ENCODE assay signal across 20 cellular contexts in genomic region chr13:43191561-43191960, GRCh38.
"Had no signal": no experiment of that assay in that cellular context is flagged by ENCODE, and none has a peak within 500 bp of the region (broad histone marks: within the 10 kb centered on the region; RNA-seq: fewer than 3 reads in every experiment).

No MANE protein-coding gene starts in this region.

- H3K4me3 ChIP-seq: esophagus muscularis mucosa, heart right ventricle, lower lobe of right lung, right atrium auricular region, sigmoid colon, stomach, tibial artery had no signal

- H3K9me3 ChIP-seq: esophagus muscularis mucosa, heart right ventricle, lower lobe of right lung, neutrophil, right atrium auricular region, sigmoid colon, stomach, tibial artery had no signal

- H3K27ac ChIP-seq: esophagus muscularis mucosa, foreskin keratinocyte, heart right ventricle, lower lobe of right lung, neutrophil, parathyroid adenoma, right atrium auricular region, sigmoid colon, stomach, tibial artery had no signal

- DNase-seq: effector CD8-positive, alpha-beta T cell; endodermal cell; foreskin keratinocyte; glutamatergic neuron; heart right ventricle; hippocampal formation; immature natural killer cell; left ventricle myocardium superior; lower lobe of right lung; naive B cell; sigmoid colon; stimulated activated CD4-positive, alpha-beta T cell treated with anti-CD3 and anti-CD28 coated beads, Interleukin-2, amount 100 ng/mL, for 24 hours; stimulated activated CD4-positive, alpha-beta T cell treated with anti-CD3 and anti-CD28 coated beads, Interleukin-4, amount 100 ng/mL, for 24 hours; stimulated activated naive CD4-positive, alpha-beta T cell treated with Interleukin-2 at 50 U/mL for 16 hours; stomach; tibial artery had no signal

- H3K27me3 ChIP-seq: esophagus muscularis mucosa, heart right ventricle, neutrophil, right atrium auricular region, sigmoid colon, stomach had no signal

- H3K36me3 ChIP-seq: esophagus muscularis mucosa, heart right ventricle, lower lobe of right lung, neutrophil, right atrium auricular region, sigmoid colon, stomach, tibial artery had no signal
